Comparison of ENCODE assay signal across 9 cellular contexts in the genomic region with DNA sequence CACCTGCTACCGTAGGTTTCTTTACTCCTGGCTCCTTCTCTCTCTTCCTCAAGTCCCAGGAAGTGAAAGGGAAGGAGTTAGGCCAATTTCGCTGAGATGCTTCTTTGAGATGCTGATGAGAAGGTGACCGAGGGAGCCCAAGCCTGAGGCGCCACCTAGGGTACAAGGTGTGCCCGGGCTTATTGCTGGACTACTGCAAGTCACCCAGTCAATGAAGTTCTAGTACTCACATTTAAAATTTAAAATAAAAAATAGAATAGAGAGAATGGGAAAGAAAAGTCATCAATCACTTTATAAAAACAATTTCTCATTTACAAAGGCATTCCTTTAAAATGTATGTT. TPM values are rescaled to one million over a fixed set of nuclear protein-coding genes. Genes with fewer than 3 reads are reported as not detected.
DNase-seq lines count a peak whose midpoint lies in the region; ATAC-seq and TF ChIP-seq lines count a peak whose summit lies in the region.
"Had no signal": no experiment of that assay in that cellular context is flagged by ENCODE, and none has a peak within 500 bp of the region (broad histone marks: within the 10 kb centered on the region; RNA-seq: fewer than 3 reads in every experiment).

No MANE protein-coding gene starts in this region.

- no peaks in the 10 kb centered on the region for H3K9me3 Mint-ChIP-seq in HFFc6
- H3K9me3 Mint-ChIP-seq: dendritic cell treated with granulocyte-macrophage colony-stimulating factor and Interleukin-4, amounts not matched to agents 40 ng/mL and 50 ng/mL, for 4 days had no signal

- intact Hi-C loops in tibial artery (cut with DNase I; ENCODE audit: low total_unique reads) = no loop called here

- H3K36me3 Mint-ChIP-seq in HFFc6 (ENCODE audit: low read depth) = no peaks in the 10 kb centered on the region

- H3K9me3 ChIP-seq in BE2C (no peaks in the 10 kb centered on the region), SJSA1 (replicated peaks) (no peaks in the 10 kb centered on the region; the same call in 1 of the 2 replicates), tibial artery (no peaks in the 10 kb centered on the region)

- H3K4me1 Mint-ChIP-seq in HFFc6 (ENCODE audit: low read depth) = no peaks in the 10 kb centered on the region

- ATAC-seq in GM19023 (IDR thresholded peaks at IDR 0.05; ENCODE audit: unreplicated experiment) = no peak

- H3K27me3 Mint-ChIP-seq in HFFc6 (ENCODE audit: insufficient read depth) = peaks cover 13% of the 10 kb centered on the region
- H3K27me3 Mint-ChIP-seq: dendritic cell treated with granulocyte-macrophage colony-stimulating factor and Interleukin-4, amounts not matched to agents 40 ng/mL and 50 ng/mL, for 4 days had no signal

- H3K27me3 ChIP-seq in BE2C (no peaks in the 10 kb centered on the region), SJSA1 (replicated peaks) (no peaks in the 10 kb centered on the region), tibial artery (no peaks in the 10 kb centered on the region)

- no peak overlapping the region for H3K4me3 Mint-ChIP-seq in HFFc6
- H3K4me3 Mint-ChIP-seq: dendritic cell treated with granulocyte-macrophage colony-stimulating factor and Interleukin-4, amounts not matched to agents 40 ng/mL and 50 ng/mL, for 4 days had no signal

- H3K27ac Mint-ChIP-seq in HFFc6 = no peak overlapping the region
- H3K27ac Mint-ChIP-seq: dendritic cell treated with granulocyte-macrophage colony-stimulating factor and Interleukin-4, amounts not matched to agents 40 ng/mL and 50 ng/mL, for 4 days had no signal

- no peaks in the 10 kb centered on the region for H3K4me1 ChIP-seq in BE2C
- H3K4me1 ChIP-seq in SJSA1 (replicated peaks) = peaks cover 14% of the 10 kb centered on the region
- no peaks in the 10 kb centered on the region for H3K4me1 ChIP-seq in tibial artery

- TF ChIP-seq CTCF in BE2C (IDR thresholded peaks at IDR 0.05; ENCODE audit: low read depth, low read length) (peak; percentile 42), HFFc6 (IDR thresholded peaks at IDR 0.05) (peak; percentile 75), tibial artery (IDR thresholded peaks at IDR 0.05) (no peak)

- H3K27ac ChIP-seq in SJSA1 = no peak overlapping the region
- no peak overlapping the region for H3K27ac ChIP-seq in tibial artery

- no peak for DNase-seq in BE2C
- peak; percentile 20 for DNase-seq in HFFc6
- DNase-seq in SJSA1 (ENCODE audit: low read depth in 1 of 2, low spot score in 2 of 2) = peak; percentile 36 to 60
- peak; percentile 61 for DNase-seq in glomerular visceral epithelial cell (ENCODE audit: extremely low spot score)
- DNase-seq in skeletal muscle cell (ENCODE audit: low read depth) = peak; percentile 42
- DNase-seq in stimulated activated CD4-positive, alpha-beta T cell treated with anti-CD3 and anti-CD28 coated beads, Interleukin-12 subunit alpha, Interleukin-12 subunit beta, amount 100 ng/mL, for 4 hours = no peak
- DNase-seq in tibial artery = no peak

- no peaks in the 10 kb centered on the region for H3K36me3 ChIP-seq in BE2C
- no peaks in the 10 kb centered on the region for H3K36me3 ChIP-seq in SJSA1
- no peaks in the 10 kb centered on the region for H3K36me3 ChIP-seq in tibial artery

- H3K4me3 ChIP-seq in BE2C (ENCODE audit: low read depth, low read length) (no peak overlapping the region), SJSA1 (no peak overlapping the region), skeletal muscle cell (ENCODE audit: low read depth, low read length) (no peak overlapping the region), tibial artery (no peak overlapping the region)

RNA-seq across cellular contexts. Expression of a gene that starts 45.3 kb away (rescaled TPM):
- 23.2 TPM for polyA plus RNA-seq in BE2C (2012; ENCODE audit: insufficient read depth, insufficient read length, low read depth)
- 10 to 100 TPM in 2 of 6 experiments, 1 to 10 TPM in 4; 6.3 to 23.3 (median 7.1) TPM for total RNA-seq in HFFc6 (2021; fragmentation: NEBNext Ultra II Directional; extraction: Animal tissue kit (Norgen Biotek cat#: 25700))
- total RNA-seq in SJSA1 (2014; rRNA removed; shearing (Covaris generic)) = 144 and 157 TPM in 2 replicates

Comparison
In these comparisons a context has a peak if more than half of its experiments do, and no peak if none do; other contexts are left out.
1. DNase-seq: peak in HFFc6 (single experiment), SJSA1 (2 of 2), glomerular visceral epithelial cell (single experiment) and skeletal muscle cell (single experiment); none in BE2C (single experiment), stimulated activated CD4-positive, alpha-beta T cell treated with anti-CD3 and anti-CD28 coated beads, Interleukin-12 subunit alpha, Interleukin-12 subunit beta, amount 100 ng/mL, for 4 hours (single experiment) and tibial artery (0 of 2).
2. CTCF ChIP-seq: peak in BE2C (single experiment) and HFFc6 (single experiment); none in tibial artery (0 of 2).